In the genomic region with DNA sequence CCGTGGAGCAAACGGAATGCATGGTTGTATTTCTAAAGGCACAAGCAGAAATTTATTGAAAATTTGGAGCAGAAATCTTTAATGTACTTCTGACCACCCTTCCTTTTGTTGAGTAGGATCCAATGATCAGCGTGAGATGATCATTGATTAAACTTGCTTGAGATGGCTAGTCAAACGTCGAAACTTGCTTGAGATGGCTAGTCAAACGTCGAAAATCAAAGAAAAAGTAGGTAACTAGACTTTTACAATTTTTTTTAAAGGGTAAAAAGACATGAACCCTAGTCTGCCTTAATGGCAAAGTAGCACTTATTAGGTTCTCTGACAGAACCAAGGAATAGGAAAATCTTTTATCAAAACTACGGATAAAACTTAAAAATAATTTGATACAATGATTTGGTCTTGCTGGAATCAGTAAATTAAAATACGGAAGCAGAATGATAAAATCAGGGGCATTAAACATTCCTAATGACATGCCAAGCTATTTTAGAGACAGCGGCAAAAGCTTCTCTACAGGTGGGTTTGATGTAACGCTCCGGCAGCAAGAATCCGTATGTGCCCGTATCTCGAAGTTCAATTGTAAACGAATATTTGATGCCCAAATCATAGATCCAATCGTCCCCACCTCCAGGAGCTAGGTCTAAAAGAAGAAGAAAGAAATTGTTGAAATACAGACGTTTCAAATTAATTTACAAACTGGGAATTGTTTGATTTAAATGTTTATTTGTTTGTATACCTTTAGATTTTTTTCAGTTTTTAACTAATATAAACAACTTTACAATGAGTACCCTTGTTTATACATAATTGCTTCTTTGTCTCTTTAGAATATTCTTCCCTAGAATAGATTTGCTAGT, we compare ENCODE assay signal across 8 cellular contexts. TPM values are rescaled to one million over a fixed set of nuclear protein-coding genes. Genes with fewer than 3 reads are reported as not detected.
A peak's percentile ranks its signal among the peaks of the same experiment; 100 is the strongest.
DNase-seq lines count a peak whose midpoint lies in the region; ATAC-seq and TF ChIP-seq lines count a peak whose summit lies in the region.

No MANE protein-coding gene starts in this region.

- WGBS in iPS DF 6.9 (ENCODE audit: insufficient coverage, insufficient read length) = no CpG with 5 or more reads among the region's 18 CpGs
- 20 to 35% (median 25%) methylated on average over 18 of the region's 18 CpGs for WGBS in spleen, 5 donors

- BruUV-seq in HCT116 (replicated peaks; lab: Mats Ljungman, UMichigan) = TSS peak; percentile 84

- intact Hi-C loops in HCT116 (cut with micrococcal nuclease) = no loop called here
- intact Hi-C loops in spleen (cut with DNase I; ENCODE audit: low total_unique reads) = no loop called here

- RAD21 ChIA-PET in HCT116 (lab: Charles Lee; ENCODE audit: low non-redundant PET in 1 of 2, low total read pairs in 2 of 2, uncharacterized antibody in 2 of 2, unreplicated experiment in 2 of 2) = no interaction called here

- H3K4me1 Mint-ChIP-seq in activated CD4-positive, alpha-beta memory T cell treated with anti-CD3 and anti-CD28 coated beads, Interleukin-2, amount 10 ng/mL, durations not matched to agents 7 days and 5 days = peaks cover 39% of the 10 kb centered on the region

- POLR2A ChIA-PET in HCT116 (lab: Charles Lee) = no interaction called here
- POLR2A ChIA-PET in activated CD4-positive, alpha-beta memory T cell treated with anti-CD3 and anti-CD28 coated beads, Interleukin-2, amount 10 ng/mL, durations not matched to agents 7 days and 5 days (lab: Charles Lee) = interaction anchor here (0.7 to 2.5 kb wide), 12 partner anchors 9 to 260 kb away, joined by 3 to 11 read pairs (median 5); a partner anchor contains a TSS

- peaks cover 15% of the 10 kb centered on the region for H3K27me3 Mint-ChIP-seq in activated CD4-positive, alpha-beta memory T cell treated with anti-CD3 and anti-CD28 coated beads, Interleukin-2, amount 10 ng/mL, durations not matched to agents 7 days and 5 days

- no peaks in the 10 kb centered on the region for H3K9me2 ChIP-seq in HCT116 (ENCODE audit: insufficient read depth)

- peak overlapping the region; percentile 83 for H3K9ac ChIP-seq in HCT116 (ENCODE audit: low read length)

- peaks cover 0 to 5% of the 10 kb centered on the region in 2 experiments; a peak in 1 of 4 replicates for H3K36me3 ChIP-seq in HCT116 (ENCODE audit: control insufficient read depth in 1 of 2, insufficient read depth in 2 of 2, low read length in 2 of 2)
- no peaks in the 10 kb centered on the region for H3K36me3 ChIP-seq in iPS DF 6.9 (ENCODE audit: control insufficient read depth, insufficient read depth, low read length)
- no peaks in the 10 kb centered on the region for H3K36me3 ChIP-seq in spleen

- H3K4me3 Mint-ChIP-seq in activated CD4-positive, alpha-beta memory T cell treated with anti-CD3 and anti-CD28 coated beads, Interleukin-2, amount 10 ng/mL, durations not matched to agents 7 days and 5 days = peak overlapping the region; percentile 92

- H2AFZ ChIP-seq in HCT116 (ENCODE audit: low read depth, low read length, poor library complexity, severe bottlenecking) = peak overlapping the region; percentile 53

- ATAC-seq in HCT116 = no peak
- ATAC-seq in HG02763 (IDR thresholded peaks at IDR 0.05; ENCODE audit: unreplicated experiment) = no peak
- ATAC-seq in HG02759 (IDR thresholded peaks at IDR 0.05; ENCODE audit: unreplicated experiment) = no peak

- peak overlapping the region; percentile 89 for H3K27ac Mint-ChIP-seq in activated CD4-positive, alpha-beta memory T cell treated with anti-CD3 and anti-CD28 coated beads, Interleukin-2, amount 10 ng/mL, durations not matched to agents 7 days and 5 days

- H3K27ac ChIP-seq in HCT116 (ENCODE audit: low read depth, low read length) = peak overlapping the region; percentile 71; the same call in 1 of the 2 replicates
- H3K27ac ChIP-seq in iPS DF 6.9 (ENCODE audit: low read length) = no peak overlapping the region
- peak overlapping the region in 7 of 8 donors; percentile 92 to 99 (median 98) for H3K27ac ChIP-seq in spleen

- no peak for TF ChIP-seq POLR2A in HCT116 (IDR thresholded peaks at IDR 0.05; ENCODE audit: borderline replicate concordance, extremely low read depth, insufficient read depth, insufficient read length)
- no peak for TF ChIP-seq POLR2A in spleen (IDR thresholded peaks at IDR 0.05)

- H3K9me3 ChIP-seq in HCT116 (ENCODE audit: control insufficient read depth in 1 of 2, insufficient read depth in 1 of 2, low read depth in 1 of 2, low read length in 2 of 2) (no peaks in the 10 kb centered on the region), iPS DF 6.9 (ENCODE audit: control insufficient read depth, insufficient read depth, low read length) (no peaks in the 10 kb centered on the region), spleen (no peaks in the 10 kb centered on the region)

- H4K20me1 ChIP-seq in HCT116 (ENCODE audit: insufficient read depth) = no peaks in the 10 kb centered on the region

- H3K4me2 ChIP-seq in HCT116 (ENCODE audit: low read length) = peak overlapping the region; percentile 87

- H3K4me1 ChIP-seq in HCT116 (ENCODE audit: control insufficient read depth in 1 of 2, insufficient read depth in 2 of 2, low read length in 2 of 2) (peaks cover 11 to 14% of the 10 kb centered on the region in 2 experiments; a peak in 3 of 4 replicates), iPS DF 6.9 (ENCODE audit: control insufficient read depth, insufficient read depth, low read length) (no peaks in the 10 kb centered on the region), spleen (peaks cover 16 to 49% (median 34%) of the 10 kb centered on the region in 6 donors)

- peaks cover 41% of the 10 kb centered on the region for H3K79me2 ChIP-seq in HCT116 (ENCODE audit: insufficient read depth, low read length)

- peaks cover 7% of the 10 kb centered on the region for H3K36me3 Mint-ChIP-seq in activated CD4-positive, alpha-beta memory T cell treated with anti-CD3 and anti-CD28 coated beads, Interleukin-2, amount 10 ng/mL, durations not matched to agents 7 days and 5 days (ENCODE audit: low read depth)

- H3K9me3 Mint-ChIP-seq in activated CD4-positive, alpha-beta memory T cell treated with anti-CD3 and anti-CD28 coated beads, Interleukin-2, amount 10 ng/mL, durations not matched to agents 7 days and 5 days = no peaks in the 10 kb centered on the region

- CTCF ChIA-PET in HCT116 (lab: Charles Lee) = no interaction called here
- CTCF ChIA-PET in activated CD4-positive, alpha-beta memory T cell treated with anti-CD3 and anti-CD28 coated beads, Interleukin-2, amount 10 ng/mL, durations not matched to agents 7 days and 5 days (lab: Charles Lee) = no interaction called here

- DNase-seq in HCT116 (ENCODE audit: low read depth, low spot score) (no peak), iPS DF 6.9 (ENCODE audit: low read depth, low spot score) (no peak), spleen (no peak), hepatic stellate cell (ENCODE audit: low spot score) (no peak), C1 segment of cervical spinal cord (lab: John Stamatoyannopoulos, UW) (no peak)
- no peak for DNase-seq in activated CD4-positive, alpha-beta memory T cell treated with anti-CD3 and anti-CD28 coated beads, Interleukin-2, amount 10 ng/mL, durations not matched to agents 7 days and 5 days

- H3K27me3 ChIP-seq in HCT116 (ENCODE audit: insufficient read depth, low read length) (no peaks in the 10 kb centered on the region), iPS DF 6.9 (ENCODE audit: control insufficient read depth, insufficient read depth, low read length) (no peaks in the 10 kb centered on the region), spleen (replicated peaks in 1 of 7) (no peaks in the 10 kb centered on the region)

- peak overlapping the region; percentile 60 to 85 for H3K4me3 ChIP-seq in HCT116 (replicated peaks in 1 of 2; ENCODE audit: low read depth in 1 of 2, low read length in 2 of 2)
- H3K4me3 ChIP-seq in iPS DF 6.9 (ENCODE audit: low read length) = peak overlapping the region; percentile 99; the same call in 1 of the 2 replicates
- peak overlapping the region; percentile 50 to 74 (median 66) for H3K4me3 ChIP-seq in spleen

- no peak for TF ChIP-seq RAD21 in HCT116 (IDR thresholded peaks at IDR 0.05; ENCODE audit: low read depth)

- TF ChIP-seq CTCF in HCT116 (IDR thresholded peaks at IDR 0.05 in 2 of 3, conservative IDR thresholded peaks at IDR 0.05 in 1 of 3; ENCODE audit: borderline replicate concordance in 1 of 3, insufficient read depth in 1 of 3, low read depth in 2 of 3, low read length in 2 of 3) = no peak
- TF ChIP-seq CTCF in spleen (IDR thresholded peaks at IDR 0.05 in 8 of 11, conservative IDR thresholded peaks at IDR 0.05 in 3 of 11) = no peak

TF ChIP-seq in HCT116, 20 proteins besides CTCF, POLR2A, EP300 and RAD21:
- no peak for TF ChIP-seq CEBPB (IDR thresholded peaks at IDR 0.05; ENCODE audit: low read depth)
- no peak for TF ChIP-seq TCF7L2 (IDR thresholded peaks at IDR 0.05; ENCODE audit: borderline replicate concordance, extremely low read depth, insufficient read depth, insufficient read length)
- TF ChIP-seq EZH2phosphoT487 (IDR thresholded peaks at IDR 0.05; ENCODE audit: borderline replicate concordance) = no peak
- TF ChIP-seq FOSL1 (IDR thresholded peaks at IDR 0.05; ENCODE audit: low read depth) = no peak

RNA-seq across cellular contexts. Expression of a gene that starts 0.8 kb away (rescaled TPM):
- 37.9 TPM for total RNA-seq in HCT116 (2021; ENCODE audit: unreplicated experiment)
- polyA plus RNA-seq in HCT116 (2012) = 13.0 and 16.7 TPM in 2 replicates
- 10 to 100 TPM; 34.1 to 37.7 TPM for total RNA-seq in activated CD4-positive, alpha-beta memory T cell treated with anti-CD3 and anti-CD28 coated beads, Interleukin-2, amount 10 ng/mL, durations not matched to agents 7 days and 5 days
- total RNA-seq in spleen = 10 to 100 TPM; 30.0 to 61.2 (median 43.3) TPM
- polyA plus RNA-seq in spleen = 10 to 100 TPM in 1 of 3 donors, 1 to 10 TPM in 2; 7.9 to 10.8 (median 8.7) TPM

RNA-seq across cellular contexts. Expression of a gene that starts 51.4 kb away (rescaled TPM):
- 0.15 TPM for total RNA-seq in HCT116 (2021; ENCODE audit: unreplicated experiment)
- not detected in 2 replicates for polyA plus RNA-seq in HCT116 (2012)
- not detected for total RNA-seq in activated CD4-positive, alpha-beta memory T cell treated with anti-CD3 and anti-CD28 coated beads, Interleukin-2, amount 10 ng/mL, durations not matched to agents 7 days and 5 days
- not detected for total RNA-seq in spleen
- polyA plus RNA-seq in spleen = not detected
